10 cellular contexts compared by ENCODE assay signal in the genomic region with DNA sequence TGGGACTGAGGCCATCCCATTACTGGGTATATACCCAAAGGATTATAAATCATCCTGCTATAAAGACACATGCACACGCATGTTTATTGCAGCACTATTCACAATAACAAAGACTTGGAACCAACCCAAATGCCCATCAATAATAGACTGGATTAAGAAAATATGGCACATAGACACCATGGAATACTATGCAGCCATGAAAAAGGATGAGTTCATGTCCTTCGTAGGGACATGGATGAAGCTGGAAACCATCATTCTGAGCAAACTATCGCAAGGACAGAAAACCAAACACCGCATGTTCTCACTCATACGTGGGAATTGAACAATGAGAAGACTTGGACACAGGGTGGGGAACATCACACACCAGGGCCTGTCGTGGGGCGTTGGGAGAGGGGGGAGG. TPM values are rescaled to one million over a fixed set of nuclear protein-coding genes. Genes with fewer than 3 reads are reported as not detected.
"Had no signal": no experiment of that assay in that cellular context is flagged by ENCODE, and none has a peak within 500 bp of the region (broad histone marks: within the 10 kb centered on the region; RNA-seq: fewer than 3 reads in every experiment).

No MANE protein-coding gene starts in this region.

RNA-seq across cellular contexts. Expression of a gene that starts 27.1 kb away (rescaled TPM):
- total RNA-seq: astrocyte, MCF 10A, PC-9, SK-MEL-5 had no signal

RNA-seq across cellular contexts. Expression of a gene that starts 50.8 kb away (rescaled TPM):
- total RNA-seq: activated naive CD4-positive, alpha-beta T cell treated with anti-CD3 and anti-CD28 coated beads for 36 hours; astrocyte; body of pancreas; breast epithelium; cardiac septum; MCF 10A; PC-9; Right ventricle myocardium inferior; T-helper 2 cell treated with Interferon-gamma antibody and Interleukin-4, amounts not matched to agents 100 ng/mL and 5 ng/mL, for 36 hours had no signal
